20 cellular contexts compared by ENCODE assay signal in the genomic region with DNA sequence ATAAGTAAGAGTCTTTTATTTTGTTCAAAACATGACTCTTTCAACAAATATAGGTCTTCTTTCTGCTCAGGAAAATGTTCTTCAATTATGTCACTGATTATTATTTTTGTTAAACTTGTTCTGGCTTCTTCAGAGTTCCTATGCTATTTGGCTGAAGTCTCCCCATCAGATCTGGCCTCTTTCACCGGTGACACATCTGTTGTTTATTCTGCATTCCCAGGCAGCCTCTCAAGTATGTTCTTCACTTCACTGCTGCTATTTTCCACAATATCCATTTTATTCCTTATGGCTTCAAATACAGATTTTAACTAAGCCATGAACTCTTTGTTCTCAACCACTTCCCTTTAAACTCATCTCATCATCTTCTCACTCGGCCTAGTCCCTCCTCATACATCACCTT. TPM values are rescaled to one million over a fixed set of nuclear protein-coding genes. Genes with fewer than 3 reads are reported as not detected.
A peak's percentile ranks its signal among the peaks of the same experiment; 100 is the strongest.
DNase-seq lines count a peak whose midpoint lies in the region; ATAC-seq and TF ChIP-seq lines count a peak whose summit lies in the region.
"Had no signal": no experiment of that assay in that cellular context is flagged by ENCODE, and none has a peak within 500 bp of the region (broad histone marks: within the 10 kb centered on the region; RNA-seq: fewer than 3 reads in every experiment).

No MANE protein-coding gene starts in this region.

- peaks cover 21% of the 10 kb centered on the region for H3K4me1 Mint-ChIP-seq in activated T-helper 1 cell treated with anti-CD3 and anti-CD28 coated beads, Interleukin-12 subunit alpha, Interleukin-12 subunit beta, Interleukin-2, Interleukin-4 antibody, amounts not matched to agents 30 ng/mL and 10 ng/mL and 1 ng/mL, durations not matched to agents 14 hours and 24 hours and 36 hours (ENCODE audit: low read depth)

- H3K4me3 ChIP-seq in heart right ventricle, result no peak overlapping the region

- no peaks in the 10 kb centered on the region for H3K27me3 Mint-ChIP-seq in activated T-helper 1 cell treated with anti-CD3 and anti-CD28 coated beads, Interleukin-12 subunit alpha, Interleukin-12 subunit beta, Interleukin-2, Interleukin-4 antibody, amounts not matched to agents 30 ng/mL and 10 ng/mL and 1 ng/mL, durations not matched to agents 14 hours and 24 hours and 36 hours (ENCODE audit: insufficient read depth)
- H3K27me3 Mint-ChIP-seq: type B pancreatic cell had no signal

- H3K36me3 Mint-ChIP-seq in activated T-helper 1 cell treated with anti-CD3 and anti-CD28 coated beads, Interleukin-12 subunit alpha, Interleukin-12 subunit beta, Interleukin-2, Interleukin-4 antibody, amounts not matched to agents 30 ng/mL and 10 ng/mL and 1 ng/mL, durations not matched to agents 14 hours and 24 hours and 36 hours (ENCODE audit: low read depth), result peaks cover 49% of the 10 kb centered on the region

- H3K9me3 ChIP-seq in heart right ventricle, result peaks cover 0 to 13% (median 0%) of the 10 kb centered on the region in 11 donors

- no peaks in the 10 kb centered on the region for H3K27me3 ChIP-seq in heart right ventricle
- H3K27me3 ChIP-seq: BLaER1 treated with 17β-estradiol and CSF1 and Interleukin-3, amounts not matched to agents 10 nM and 100 nM had no signal

- peaks cover 28% of the 10 kb centered on the region for H3K9me3 Mint-ChIP-seq in activated T-helper 1 cell treated with anti-CD3 and anti-CD28 coated beads, Interleukin-12 subunit alpha, Interleukin-12 subunit beta, Interleukin-2, Interleukin-4 antibody, amounts not matched to agents 30 ng/mL and 10 ng/mL and 1 ng/mL, durations not matched to agents 14 hours and 24 hours and 36 hours

- DNase-seq in Right ventricle myocardium inferior (ENCODE audit: missing footprints) (no peak), heart right ventricle (no peak), fibroblast of gingiva (ENCODE audit: low read depth) (peak; percentile 25), mucosa of gallbladder (ENCODE audit: low spot score) (peak; percentile 46), ureter (ENCODE audit: low spot score) (peak; percentile 22)
- DNase-seq in activated T-helper 1 cell treated with anti-CD3 and anti-CD28 coated beads, Interleukin-12 subunit alpha, Interleukin-12 subunit beta, Interleukin-2, Interleukin-4 antibody, amounts not matched to agents 30 ng/mL and 10 ng/mL and 1 ng/mL, durations not matched to agents 14 hours and 24 hours and 36 hours (ENCODE audit: low spot score), result no peak
- DNase-seq: 8988T; activated CD4-positive, alpha-beta T cell treated with anti-CD3 and anti-CD28 coated beads, Interleukin-2, amount 50 U/mL, for 1 hour; activated naive CD4-positive, alpha-beta T cell; HCEC 1CT; Kasumi-1; NCI-H1105; NCI-H524; occipital lobe; stimulated activated naive CD4-positive, alpha-beta T cell treated with Interleukin-2 at 50 U/mL for 16 hours had no signal

- H3K4me3 Mint-ChIP-seq in activated T-helper 1 cell treated with anti-CD3 and anti-CD28 coated beads, Interleukin-12 subunit alpha, Interleukin-12 subunit beta, Interleukin-2, Interleukin-4 antibody, amounts not matched to agents 30 ng/mL and 10 ng/mL and 1 ng/mL, durations not matched to agents 14 hours and 24 hours and 36 hours, result no peak overlapping the region
- H3K4me3 Mint-ChIP-seq: type B pancreatic cell had no signal

- no peak for TF ChIP-seq CTCF in heart right ventricle (IDR thresholded peaks at IDR 0.05)

- no peak overlapping the region for H3K27ac Mint-ChIP-seq in activated T-helper 1 cell treated with anti-CD3 and anti-CD28 coated beads, Interleukin-12 subunit alpha, Interleukin-12 subunit beta, Interleukin-2, Interleukin-4 antibody, amounts not matched to agents 30 ng/mL and 10 ng/mL and 1 ng/mL, durations not matched to agents 14 hours and 24 hours and 36 hours
- H3K27ac Mint-ChIP-seq: type B pancreatic cell had no signal

- H3K4me1 ChIP-seq in heart right ventricle, result peaks cover 0 to 33% (median 17%) of the 10 kb centered on the region in 9 donors

- H3K36me3 ChIP-seq in heart right ventricle, result peaks cover 0 to 25% (median 7%) of the 10 kb centered on the region in 9 donors

- intact Hi-C loops in Right ventricle myocardium inferior (cut with DNase I) (no loop called here), heart right ventricle (cut with DNase I) (no loop called here)
- intact Hi-C loops in activated T-helper 1 cell treated with anti-CD3 and anti-CD28 coated beads, Interleukin-12 subunit alpha, Interleukin-12 subunit beta, Interleukin-2, Interleukin-4 antibody, amounts not matched to agents 30 ng/mL and 10 ng/mL and 1 ng/mL, durations not matched to agents 14 hours and 24 hours and 36 hours (cut with micrococcal nuclease), result no loop called here

- 59 to 65% methylated on average over 2 of the region's 2 CpGs for WGBS in heart right ventricle, 2 donors

- ATAC-seq in Right ventricle myocardium inferior (peak; percentile 49), heart right ventricle (no peak), GM18517 (IDR thresholded peaks at IDR 0.05; ENCODE audit: unreplicated experiment) (no peak), GM19452 (IDR thresholded peaks at IDR 0.05; ENCODE audit: unreplicated experiment) (no peak)
- ATAC-seq: sciatic nerve had no signal

- H3K27ac ChIP-seq in heart right ventricle, result peak overlapping the region in 2 of 10 donors; percentile 5 to 16
- H3K27ac ChIP-seq: BLaER1 treated with 17β-estradiol and CSF1 and Interleukin-3, amounts not matched to agents 10 nM and 100 nM had no signal

RNA-seq across cellular contexts. Expression of a gene that starts 45.7 kb away (rescaled TPM):
- total RNA-seq in Right ventricle myocardium inferior (30.7 TPM), heart right ventricle (10 to 100 TPM; 18.8 to 40.0 (median 27.2) TPM), mucosa of gallbladder (103 TPM), ureter (86.9 TPM)
- 10 to 100 TPM in 1 of 2 donors, 1 to 10 TPM in 1; 3.7 to 14.9 TPM for polyA plus RNA-seq in heart right ventricle
- total RNA-seq in activated T-helper 1 cell treated with anti-CD3 and anti-CD28 coated beads, Interleukin-12 subunit alpha, Interleukin-12 subunit beta, Interleukin-2, Interleukin-4 antibody, amounts not matched to agents 30 ng/mL and 10 ng/mL and 1 ng/mL, durations not matched to agents 14 hours and 24 hours and 36 hours, result 41.3 and 42.1 TPM in 2 replicates

Comparison
In these comparisons a context has a peak if more than half of its experiments do, and no peak if none do; other contexts are left out.
1. DNase-seq: peak in fibroblast of gingiva (single experiment), mucosa of gallbladder (single experiment) and ureter (single experiment); none in Right ventricle myocardium inferior (single experiment), heart right ventricle (0 of 2) and activated T-helper 1 cell treated with anti-CD3 and anti-CD28 coated beads, Interleukin-12 subunit alpha, Interleukin-12 subunit beta, Interleukin-2, Interleukin-4 antibody, amounts not matched to agents 30 ng/mL and 10 ng/mL and 1 ng/mL, durations not matched to agents 14 hours and 24 hours and 36 hours (single experiment).